In the genomic region with DNA sequence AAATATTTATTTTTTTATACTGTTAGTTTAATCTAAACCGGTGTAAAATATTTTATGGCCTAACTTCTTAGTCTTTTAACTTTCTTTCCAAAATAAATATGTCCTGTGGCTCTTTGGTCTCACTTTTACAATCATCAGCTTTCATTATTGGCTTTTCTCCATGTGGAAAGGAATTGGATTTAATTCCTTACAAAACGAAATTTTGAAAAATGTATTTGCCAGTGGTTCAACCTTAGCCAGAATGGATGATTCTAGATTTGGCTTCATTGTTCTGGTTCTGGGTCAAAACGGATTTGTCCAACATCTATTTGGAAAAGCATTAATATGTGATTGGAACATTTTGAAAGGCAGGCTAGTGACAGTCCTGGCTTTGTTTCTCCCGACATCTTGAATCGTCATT, we compare ENCODE assay signal across 28 cellular contexts.
"Had no signal": no experiment of that assay in that cellular context is flagged by ENCODE, and none has a peak within 500 bp of the region (broad histone marks: within the 10 kb centered on the region; RNA-seq: fewer than 3 reads in every experiment).

No MANE protein-coding gene starts in this region.

- H3K27me3 ChIP-seq: left lung, pancreas, sigmoid colon, spleen, tibial nerve, uterus had no signal

- ATAC-seq: left colon; left lung; lower lobe of right lung; mucosa of descending colon; naive thymus-derived CD4-positive, alpha-beta T cell; natural killer cell treated with Interleukin-12 subunit alpha and Interleukin-12 subunit beta and Interleukin-15 and Interleukin-18, amount 100 ng/mL, for 72 hours; pancreas; stimulated activated effector memory CD8-positive, alpha-beta T cell treated with anti-CD3 and anti-CD28 coated beads, Interleukin-12 subunit alpha, Interleukin-12 subunit beta, amount 100 ng/mL, for 72 hours had no signal

- H3K27me3 Mint-ChIP-seq: naive thymus-derived CD4-positive, alpha-beta T cell; natural killer cell treated with Interleukin-12 subunit alpha and Interleukin-12 subunit beta and Interleukin-15 and Interleukin-18, amount 100 ng/mL, for 72 hours; stimulated activated naive CD8-positive, alpha-beta T cell treated with anti-CD3 and anti-CD28 coated beads, Interleukin-15, Interleukin-2, amounts not matched to agents 100 ng/mL and 50 ng/mL, for 24 hours had no signal

- H3K9me3 Mint-ChIP-seq: immature natural killer cell; naive thymus-derived CD4-positive, alpha-beta T cell; natural killer cell treated with Interleukin-12 subunit alpha and Interleukin-12 subunit beta and Interleukin-15 and Interleukin-18, amount 100 ng/mL, for 72 hours; stimulated activated effector memory CD8-positive, alpha-beta T cell treated with anti-CD3 and anti-CD28 coated beads, Interleukin-12 subunit alpha, Interleukin-12 subunit beta, amount 100 ng/mL, for 72 hours; stimulated activated naive CD8-positive, alpha-beta T cell treated with anti-CD3 and anti-CD28 coated beads, Interleukin-15, Interleukin-2, amounts not matched to agents 100 ng/mL and 50 ng/mL, for 24 hours had no signal

- H3K4me3 Mint-ChIP-seq: immature natural killer cell; naive thymus-derived CD4-positive, alpha-beta T cell; natural killer cell treated with Interleukin-12 subunit alpha and Interleukin-12 subunit beta and Interleukin-15 and Interleukin-18, amount 100 ng/mL, for 72 hours; stimulated activated effector memory CD8-positive, alpha-beta T cell treated with anti-CD3 and anti-CD28 coated beads, Interleukin-12 subunit alpha, Interleukin-12 subunit beta, amount 100 ng/mL, for 72 hours; stimulated activated naive CD8-positive, alpha-beta T cell treated with anti-CD3 and anti-CD28 coated beads, Interleukin-15, Interleukin-2, amounts not matched to agents 100 ng/mL and 50 ng/mL, for 24 hours; type B pancreatic cell had no signal

- H3K36me3 ChIP-seq: left lung, lower lobe of right lung, pancreas, prostate gland, sigmoid colon, spleen, tibial nerve, uterus had no signal

- H3K4me1 ChIP-seq: left lung, lower lobe of right lung, pancreas, prostate gland, spleen had no signal

- DNase-seq: hypothalamus; immature natural killer cell; kidney; left colon; left lung; lower lobe of right lung; mammary epithelial cell; midbrain; mucosa of descending colon; naive thymus-derived CD4-positive, alpha-beta T cell; nucleus accumbens; pancreas; posterior cingulate gyrus; retina; right cardiac atrium; sigmoid colon; small intestine; spleen; stimulated activated CD4-positive, alpha-beta T cell treated with anti-CD3 and anti-CD28 coated beads, Interleukin-4, amount 100 ng/mL, for 24 hours; stimulated activated naive CD4-positive, alpha-beta T cell; uterus had no signal

- H3K9me3 ChIP-seq: left lung, lower lobe of right lung, mucosa of descending colon, pancreas, prostate gland, sigmoid colon, spleen, tibial nerve, uterus had no signal

- H3K27ac Mint-ChIP-seq: immature natural killer cell; naive thymus-derived CD4-positive, alpha-beta T cell; natural killer cell treated with Interleukin-12 subunit alpha and Interleukin-12 subunit beta and Interleukin-15 and Interleukin-18, amount 100 ng/mL, for 72 hours; stimulated activated effector memory CD8-positive, alpha-beta T cell treated with anti-CD3 and anti-CD28 coated beads, Interleukin-12 subunit alpha, Interleukin-12 subunit beta, amount 100 ng/mL, for 72 hours; stimulated activated naive CD8-positive, alpha-beta T cell treated with anti-CD3 and anti-CD28 coated beads, Interleukin-15, Interleukin-2, amounts not matched to agents 100 ng/mL and 50 ng/mL, for 24 hours; type B pancreatic cell had no signal

- H3K36me3 Mint-ChIP-seq: immature natural killer cell; naive thymus-derived CD4-positive, alpha-beta T cell; natural killer cell treated with Interleukin-12 subunit alpha and Interleukin-12 subunit beta and Interleukin-15 and Interleukin-18, amount 100 ng/mL, for 72 hours; stimulated activated effector memory CD8-positive, alpha-beta T cell treated with anti-CD3 and anti-CD28 coated beads, Interleukin-12 subunit alpha, Interleukin-12 subunit beta, amount 100 ng/mL, for 72 hours; type B pancreatic cell had no signal

- FAIRE-seq: islet of Langerhans, kidney, small intestine had no signal

- H3K4me1 Mint-ChIP-seq: immature natural killer cell; naive thymus-derived CD4-positive, alpha-beta T cell; stimulated activated effector memory CD8-positive, alpha-beta T cell treated with anti-CD3 and anti-CD28 coated beads, Interleukin-12 subunit alpha, Interleukin-12 subunit beta, amount 100 ng/mL, for 72 hours had no signal

- H3K27ac ChIP-seq: left lung, lower lobe of right lung, pancreas, prostate gland, sigmoid colon, spleen, tibial nerve, uterus had no signal

- H3K4me3 ChIP-seq: left lung, lower lobe of right lung, mucosa of descending colon, pancreas, prostate gland, sigmoid colon, spleen, tibial nerve, uterus had no signal
